Comparison of ENCODE assay signal across 9 cellular contexts in genomic region chr5:124706729-124707361, GRCh38. TPM values are rescaled to one million over a fixed set of nuclear protein-coding genes. Genes with fewer than 3 reads are reported as not detected.
A peak's percentile ranks its signal among the peaks of the same experiment; 100 is the strongest.
DNase-seq lines count a peak whose midpoint lies in the region; ATAC-seq and TF ChIP-seq lines count a peak whose summit lies in the region.
"Had no signal": no experiment of that assay in that cellular context is flagged by ENCODE, and none has a peak within 500 bp of the region (broad histone marks: within the 10 kb centered on the region; RNA-seq: fewer than 3 reads in every experiment).

No MANE protein-coding gene starts in this region.

- no peaks in the 10 kb centered on the region for H3K36me3 Mint-ChIP-seq in mesothelial cell of epicardium

- H3K27me3 Mint-ChIP-seq in mesothelial cell of epicardium (ENCODE audit: low read depth) = no peaks in the 10 kb centered on the region

- no peak for ATAC-seq in GM18907 (IDR thresholded peaks at IDR 0.05; ENCODE audit: unreplicated experiment)

- peaks cover 80% of the 10 kb centered on the region for H3K4me1 Mint-ChIP-seq in mesothelial cell of epicardium

- no peak for TF ChIP-seq CTCF in mesothelial cell of epicardium (IDR thresholded peaks at IDR 0.05; ENCODE audit: unreplicated experiment)

- H3K4me3 Mint-ChIP-seq in mesothelial cell of epicardium = peak overlapping the region; percentile 16

- DNase-seq in COR-L47 (lab: John Stamatoyannopoulos, UW) = peak; percentile 94
- peak; percentile 93 to 96 for DNase-seq in NCI-H2081 (lab: John Stamatoyannopoulos, UW)
- peak; percentile 63 for DNase-seq in cerebellar cortex (ENCODE audit: low spot score)
- no peak for DNase-seq in mesothelial cell of epicardium (ENCODE audit: low spot score in 2 of 2, unreplicated experiment in 2 of 2)
- no peak for DNase-seq in activated CD8-positive, alpha-beta memory T cell treated with anti-CD3 and anti-CD28 coated beads, Interleukin-2, amount 50 U/mL, for 4 hours
- no peak for DNase-seq in putamen (ENCODE audit: low spot score)
- no peak for DNase-seq in LoVo (ENCODE audit: low spot score)
- DNase-seq: DND-41 had no signal

- no peaks in the 10 kb centered on the region for H3K9me3 Mint-ChIP-seq in mesothelial cell of epicardium

- H3K27ac Mint-ChIP-seq in mesothelial cell of epicardium = peak overlapping the region; percentile 22

RNA-seq across cellular contexts. Expression of gene ZNF608, which starts 39.6 kb away (rescaled TPM):
- total RNA-seq in mesothelial cell of epicardium = 31.8 to 35.0 TPM (median 34.3 TPM) in 3 replicates

Comparison
In these comparisons a context has a peak if more than half of its experiments do, and no peak if none do; other contexts are left out.
1. DNase-seq: peak in COR-L47 (single experiment), NCI-H2081 (2 of 2) and cerebellar cortex (single experiment); none in mesothelial cell of epicardium (0 of 2), activated CD8-positive, alpha-beta memory T cell treated with anti-CD3 and anti-CD28 coated beads, Interleukin-2, amount 50 U/mL, for 4 hours (single experiment), putamen (single experiment) and LoVo (single experiment).